1 cellular context compared by ENCODE assay signal in the genomic region with DNA sequence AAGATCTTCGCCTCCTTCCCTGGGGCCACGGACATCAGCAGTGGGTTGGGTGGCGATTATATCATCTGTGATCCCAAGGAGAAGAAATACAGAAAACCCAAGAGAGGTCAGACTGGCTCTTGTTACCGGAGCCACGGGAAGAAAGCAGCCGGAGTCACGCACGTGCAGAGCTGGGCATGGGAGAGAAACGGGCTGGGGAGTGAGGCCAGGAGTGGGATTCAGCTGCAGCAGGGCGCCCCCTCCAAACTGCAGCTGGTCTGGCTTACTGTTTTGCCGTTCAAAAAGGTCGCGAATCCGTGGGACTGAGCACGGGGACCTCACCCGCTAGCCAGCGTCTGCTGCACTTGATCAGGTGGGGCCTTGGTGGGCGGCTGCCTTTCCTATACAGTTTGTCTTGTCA.
TF ChIP-seq lines count a peak whose summit lies in the region.

No MANE protein-coding gene starts in this region.

TF ChIP-seq in IMR-90, 13 proteins besides CTCF, POLR2A, EP300 and RAD21 (continued from another document):
- TF ChIP-seq, protein P1, sequence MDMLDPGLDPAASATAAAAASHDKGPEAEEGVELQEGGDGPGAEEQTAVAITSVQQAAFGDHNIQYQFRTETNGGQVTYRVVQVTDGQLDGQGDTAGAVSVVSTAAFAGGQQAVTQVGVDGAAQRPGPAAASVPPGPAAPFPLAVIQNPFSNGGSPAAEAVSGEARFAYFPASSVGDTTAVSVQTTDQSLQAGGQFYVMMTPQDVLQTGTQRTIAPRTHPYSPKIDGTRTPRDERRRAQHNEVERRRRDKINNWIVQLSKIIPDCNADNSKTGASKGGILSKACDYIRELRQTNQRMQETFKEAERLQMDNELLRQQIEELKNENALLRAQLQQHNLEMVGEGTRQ (IDR thresholded peaks at IDR 0.05; ENCODE audit: low read depth, low read length): no peak
- TF ChIP-seq RFX5 (IDR thresholded peaks at IDR 0.05; ENCODE audit: low read depth, low read length) (no peak), FOS (IDR thresholded peaks at IDR 0.05; ENCODE audit: low read depth, low read length) (no peak), MAFK (IDR thresholded peaks at IDR 0.05; ENCODE audit: low read depth, low read length) (no peak), MAZ (IDR thresholded peaks at IDR 0.05; ENCODE audit: borderline replicate concordance, low read depth, low read length) (no peak), MXI1 (IDR thresholded peaks at IDR 0.05; ENCODE audit: borderline replicate concordance, low read depth, low read length) (no peak), NFE2L2 (IDR thresholded peaks at IDR 0.05; ENCODE audit: low read depth, low read length) (no peak)
